In genomic region chr18:75837316-75837715, GRCh38 we compare ENCODE assay signal across 9 cellular contexts.
"Had no signal": no experiment of that assay in that cellular context is flagged by ENCODE, and none has a peak within 500 bp of the region (broad histone marks: within the 10 kb centered on the region; RNA-seq: fewer than 3 reads in every experiment).

No MANE protein-coding gene starts in this region.

- H3K27me3 Mint-ChIP-seq: IgD-negative memory B cell had no signal

- H3K4me1 ChIP-seq: HAP-1 had no signal

- H3K27ac ChIP-seq: HL-60 had no signal

- H3K36me3 ChIP-seq: HAP-1 had no signal

- FAIRE-seq: H1, H54, HepG2 had no signal

- H3K4me1 Mint-ChIP-seq: GM23338, IgD-negative memory B cell had no signal

- H3K9me3 ChIP-seq: HAP-1 had no signal

- H3K36me3 Mint-ChIP-seq: IgD-negative memory B cell had no signal

- H3K27ac Mint-ChIP-seq: GM23338, HFFc6, IgD-negative memory B cell had no signal

- H3K4me3 Mint-ChIP-seq: GM23338, HFFc6, IgD-negative memory B cell had no signal

- DNase-seq: HFFc6, KBM-7 had no signal

- H3K4me3 ChIP-seq: GM23338, HAP-1 had no signal
